Comparison of ENCODE assay signal across 2 cellular contexts in the genomic region with DNA sequence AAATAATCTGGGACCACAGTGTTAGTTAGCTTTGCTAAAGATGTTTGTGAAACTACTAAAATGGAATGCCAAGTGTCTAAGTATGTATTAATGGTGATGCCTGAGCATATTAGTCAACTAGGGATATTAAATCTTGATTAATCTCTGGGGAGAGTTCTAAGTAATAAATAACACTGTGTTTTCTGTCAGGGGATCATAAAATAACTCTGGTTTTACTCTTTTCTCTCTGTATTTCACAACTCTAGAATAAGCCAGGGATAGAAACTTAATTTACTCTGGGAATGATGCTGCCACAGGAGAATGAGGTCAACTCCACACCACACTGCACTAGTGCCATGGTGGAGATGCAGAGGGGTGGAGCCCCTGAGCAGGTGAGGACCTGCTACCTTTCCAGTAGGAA.
TF ChIP-seq lines count a peak whose summit lies in the region.

No MANE protein-coding gene starts in this region.

TF ChIP-seq in SK-N-SH, 30 proteins besides CTCF, POLR2A, EP300 and RAD21 (continued from another document):
- TF ChIP-seq NRF1 (IDR thresholded peaks at IDR 0.05; ENCODE audit: low read depth, low read length) (no peak), ELF1 (IDR thresholded peaks at IDR 0.05) (no peak)

TF ChIP-seq in GM23338, 12 proteins besides CTCF, POLR2A, EP300 and RAD21 (continued from another document):
- TF ChIP-seq EZH2 (IDR thresholded peaks at IDR 0.05; ENCODE audit: low read depth, unreplicated experiment) = no peak
- TF ChIP-seq, protein P1, sequence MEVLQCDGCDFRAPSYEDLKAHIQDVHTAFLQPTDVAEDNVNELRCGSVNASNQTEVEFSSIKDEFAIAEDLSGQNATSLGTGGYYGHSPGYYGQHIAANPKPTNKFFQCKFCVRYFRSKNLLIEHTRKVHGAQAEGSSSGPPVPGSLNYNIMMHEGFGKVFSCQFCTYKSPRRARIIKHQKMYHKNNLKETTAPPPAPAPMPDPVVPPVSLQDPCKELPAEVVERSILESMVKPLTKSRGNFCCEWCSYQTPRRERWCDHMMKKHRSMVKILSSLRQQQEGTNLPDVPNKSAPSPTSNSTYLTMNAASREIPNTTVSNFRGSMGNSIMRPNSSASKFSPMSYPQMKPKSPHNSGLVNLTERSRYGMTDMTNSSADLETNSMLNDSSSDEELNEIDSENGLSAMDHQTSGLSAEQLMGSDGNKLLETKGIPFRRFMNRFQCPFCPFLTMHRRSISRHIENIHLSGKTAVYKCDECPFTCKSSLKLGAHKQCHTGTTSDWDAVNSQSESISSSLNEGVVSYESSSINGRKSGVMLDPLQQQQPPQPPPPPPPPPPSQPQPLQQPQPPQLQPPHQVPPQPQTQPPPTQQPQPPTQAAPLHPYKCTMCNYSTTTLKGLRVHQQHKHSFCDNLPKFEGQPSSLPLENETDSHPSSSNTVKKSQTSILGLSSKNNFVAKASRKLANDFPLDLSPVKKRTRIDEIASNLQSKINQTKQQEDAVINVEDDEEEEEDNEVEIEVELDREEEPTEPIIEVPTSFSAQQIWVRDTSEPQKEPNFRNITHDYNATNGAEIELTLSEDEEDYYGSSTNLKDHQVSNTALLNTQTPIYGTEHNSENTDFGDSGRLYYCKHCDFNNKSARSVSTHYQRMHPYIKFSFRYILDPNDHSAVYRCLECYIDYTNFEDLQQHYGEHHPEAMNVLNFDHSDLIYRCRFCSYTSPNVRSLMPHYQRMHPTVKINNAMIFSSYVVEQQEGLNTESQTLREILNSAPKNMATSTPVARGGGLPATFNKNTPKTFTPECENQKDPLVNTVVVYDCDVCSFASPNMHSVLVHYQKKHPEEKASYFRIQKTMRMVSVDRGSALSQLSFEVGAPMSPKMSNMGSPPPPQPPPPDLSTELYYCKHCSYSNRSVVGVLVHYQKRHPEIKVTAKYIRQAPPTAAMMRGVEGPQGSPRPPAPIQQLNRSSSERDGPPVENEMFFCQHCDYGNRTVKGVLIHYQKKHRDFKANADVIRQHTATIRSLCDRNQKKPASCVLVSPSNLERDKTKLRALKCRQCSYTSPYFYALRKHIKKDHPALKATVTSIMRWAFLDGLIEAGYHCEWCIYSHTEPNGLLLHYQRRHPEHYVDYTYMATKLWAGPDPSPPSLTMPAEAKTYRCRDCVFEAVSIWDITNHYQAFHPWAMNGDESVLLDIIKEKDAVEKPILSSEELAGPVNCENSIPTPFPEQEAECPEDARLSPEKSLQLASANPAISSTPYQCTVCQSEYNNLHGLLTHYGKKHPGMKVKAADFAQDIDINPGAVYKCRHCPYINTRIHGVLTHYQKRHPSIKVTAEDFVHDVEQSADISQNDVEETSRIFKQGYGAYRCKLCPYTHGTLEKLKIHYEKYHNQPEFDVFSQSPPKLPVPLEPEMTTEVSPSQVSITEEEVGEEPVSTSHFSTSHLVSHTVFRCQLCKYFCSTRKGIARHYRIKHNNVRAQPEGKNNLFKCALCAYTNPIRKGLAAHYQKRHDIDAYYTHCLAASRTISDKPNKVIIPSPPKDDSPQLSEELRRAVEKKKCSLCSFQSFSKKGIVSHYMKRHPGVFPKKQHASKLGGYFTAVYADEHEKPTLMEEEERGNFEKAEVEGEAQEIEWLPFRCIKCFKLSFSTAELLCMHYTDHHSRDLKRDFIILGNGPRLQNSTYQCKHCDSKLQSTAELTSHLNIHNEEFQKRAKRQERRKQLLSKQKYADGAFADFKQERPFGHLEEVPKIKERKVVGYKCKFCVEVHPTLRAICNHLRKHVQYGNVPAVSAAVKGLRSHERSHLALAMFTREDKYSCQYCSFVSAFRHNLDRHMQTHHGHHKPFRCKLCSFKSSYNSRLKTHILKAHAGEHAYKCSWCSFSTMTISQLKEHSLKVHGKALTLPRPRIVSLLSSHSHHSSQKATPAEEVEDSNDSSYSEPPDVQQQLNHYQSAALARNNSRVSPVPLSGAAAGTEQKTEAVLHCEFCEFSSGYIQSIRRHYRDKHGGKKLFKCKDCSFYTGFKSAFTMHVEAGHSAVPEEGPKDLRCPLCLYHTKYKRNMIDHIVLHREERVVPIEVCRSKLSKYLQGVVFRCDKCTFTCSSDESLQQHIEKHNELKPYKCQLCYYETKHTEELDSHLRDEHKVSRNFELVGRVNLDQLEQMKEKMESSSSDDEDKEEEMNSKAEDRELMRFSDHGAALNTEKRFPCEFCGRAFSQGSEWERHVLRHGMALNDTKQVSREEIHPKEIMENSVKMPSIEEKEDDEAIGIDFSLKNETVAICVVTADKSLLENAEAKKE (CRISPR knock-in tag; IDR thresholded peaks at IDR 0.05) = no peak
- TF ChIP-seq EZH2phosphoT487 (IDR thresholded peaks at IDR 0.05; ENCODE audit: unreplicated experiment) = no peak
- no peak for TF ChIP-seq ZNF114 (CRISPR knock-in tag; IDR thresholded peaks at IDR 0.05)
- no peak for TF ChIP-seq CREB1 (CRISPR knock-in tag; IDR thresholded peaks at IDR 0.05; ENCODE audit: low read depth)
- TF ChIP-seq ZNF331 (CRISPR knock-in tag; IDR thresholded peaks at IDR 0.05; ENCODE audit: low read depth) = no peak
- TF ChIP-seq NANOG (IDR thresholded peaks at IDR 0.05; ENCODE audit: borderline replicate concordance) = no peak
- no peak for TF ChIP-seq STAT1 (IDR thresholded peaks at IDR 0.05; ENCODE audit: unreplicated experiment)
- TF ChIP-seq, protein P2, sequence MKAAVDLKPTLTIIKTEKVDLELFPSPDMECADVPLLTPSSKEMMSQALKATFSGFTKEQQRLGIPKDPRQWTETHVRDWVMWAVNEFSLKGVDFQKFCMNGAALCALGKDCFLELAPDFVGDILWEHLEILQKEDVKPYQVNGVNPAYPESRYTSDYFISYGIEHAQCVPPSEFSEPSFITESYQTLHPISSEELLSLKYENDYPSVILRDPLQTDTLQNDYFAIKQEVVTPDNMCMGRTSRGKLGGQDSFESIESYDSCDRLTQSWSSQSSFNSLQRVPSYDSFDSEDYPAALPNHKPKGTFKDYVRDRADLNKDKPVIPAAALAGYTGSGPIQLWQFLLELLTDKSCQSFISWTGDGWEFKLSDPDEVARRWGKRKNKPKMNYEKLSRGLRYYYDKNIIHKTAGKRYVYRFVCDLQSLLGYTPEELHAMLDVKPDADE (IDR thresholded peaks at IDR 0.05) = no peak
- no peak for TF ChIP-seq JUNB (IDR thresholded peaks at IDR 0.05; ENCODE audit: unreplicated experiment)
- TF ChIP-seq POLR2AphosphoS5 (IDR thresholded peaks at IDR 0.05; ENCODE audit: low read depth) = no peak
